23 cellular contexts compared by ENCODE assay signal in the genomic region with DNA sequence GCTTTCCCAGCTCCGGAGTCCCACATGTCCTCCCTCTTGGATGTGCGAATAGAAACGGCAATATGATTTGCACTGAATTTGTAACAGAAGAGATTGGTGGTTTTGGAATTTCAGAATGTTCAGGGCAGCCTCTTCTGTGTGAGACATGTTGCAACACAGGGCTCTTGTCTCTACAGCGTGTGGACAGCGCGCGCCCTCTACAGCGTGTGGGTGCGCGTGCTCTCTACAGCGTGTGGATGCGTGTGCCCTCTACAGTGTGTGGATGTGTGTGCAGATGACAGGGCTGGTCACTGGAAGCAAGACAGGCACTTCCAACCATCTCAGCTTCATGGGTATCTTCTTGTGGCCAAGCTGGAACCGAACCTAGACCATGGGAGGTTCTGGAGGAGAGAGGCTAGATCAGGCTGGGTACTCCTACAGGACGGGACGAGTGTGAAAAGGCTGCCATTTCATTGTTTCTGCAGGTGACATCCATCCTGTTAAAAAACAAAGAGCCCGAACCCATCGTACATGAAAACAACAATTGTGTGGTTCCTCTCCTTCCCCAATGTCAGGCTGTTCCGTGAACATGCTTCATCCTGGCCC.
DNase-seq lines count a peak whose midpoint lies in the region; ATAC-seq and TF ChIP-seq lines count a peak whose summit lies in the region.
"Had no signal": no experiment of that assay in that cellular context is flagged by ENCODE, and none has a peak within 500 bp of the region (broad histone marks: within the 10 kb centered on the region; RNA-seq: fewer than 3 reads in every experiment).

No MANE protein-coding gene starts in this region.

- intact Hi-C loops in Right ventricle myocardium inferior (cut with DNase I) = no loop called here

- no peak overlapping the region for H3K4me3 Mint-ChIP-seq in nephron progenitor cell
- H3K4me3 Mint-ChIP-seq: GM23338, nephron had no signal

- peaks cover 25% of the 10 kb centered on the region for H3K27me3 Mint-ChIP-seq in nephron progenitor cell (ENCODE audit: low read depth, poor library complexity)

- H3K9me3 Mint-ChIP-seq in nephron progenitor cell = peaks cover 12% of the 10 kb centered on the region

- TF ChIP-seq CTCF in AG09309 (IDR thresholded peaks at IDR 0.05; ENCODE audit: control insufficient read depth, insufficient read depth, low read depth, low read length, missing control alignments) (peak; percentile 5), nephron progenitor cell (IDR thresholded peaks at IDR 0.05) (no peak)

- DNase-seq in AG09309 (ENCODE audit: low read depth) (no peak), DMS153 treated with DMSO at 0.1 percent for 48 hours (lab: John Stamatoyannopoulos, UW; ENCODE audit: unreplicated experiment) (peak; percentile 33), SHP77 treated with DMSO at 0.1 percent for 48 hours (lab: John Stamatoyannopoulos, UW) (peak; percentile 26), nephron progenitor cell (no peak), Right ventricle myocardium inferior (ENCODE audit: missing footprints) (no peak), cerebellum (ENCODE audit: low spot score) (no peak), AML-193 (lab: John Stamatoyannopoulos, UW) (no peak), 8988T (no peak)
- DNase-seq: activated CD4-positive, alpha-beta T cell treated with anti-CD3 and anti-CD28 coated beads for 48 hours; activated effector memory CD4-positive, alpha-beta T cell treated with Interleukin-2 at 50 U/mL for 16 hours; brain microvascular endothelial cell; GF-D8; midbrain; NCI-H1105; NCI-H2081 treated with DMSO at 0.1 percent for 48 hours; NCI-H510A; stimulated activated CD4-positive, alpha-beta T cell treated with anti-CD3 and anti-CD28 coated beads, Interleukin-2, amount 100 ng/mL, for 48 hours; stimulated activated naive CD4-positive, alpha-beta T cell treated with Interleukin-2 at 50 U/mL for 16 hours; thyroid gland had no signal

- H3K4me1 Mint-ChIP-seq in nephron progenitor cell = peaks cover 5% of the 10 kb centered on the region
- H3K4me1 Mint-ChIP-seq: GM23338, nephron had no signal

- H3K27ac Mint-ChIP-seq in nephron progenitor cell = peak overlapping the region; percentile 57
- H3K27ac Mint-ChIP-seq: GM23338, nephron had no signal

- no peak overlapping the region for H3K4me3 ChIP-seq in AG09309 (ENCODE audit: control insufficient read depth, low read depth, low read length)
- H3K4me3 ChIP-seq: coronary artery, GM23338, heart left ventricle, thyroid gland had no signal

- ATAC-seq in Right ventricle myocardium inferior = no peak
- ATAC-seq: GM23338, heart left ventricle had no signal

- H3K36me3 Mint-ChIP-seq in nephron progenitor cell (ENCODE audit: low read depth) = no peaks in the 10 kb centered on the region

Comparison
In these comparisons a context has a peak if more than half of its experiments do, and no peak if none do; other contexts are left out.
1. DNase-seq: peak in DMS153 treated with DMSO at 0.1 percent for 48 hours (single experiment) and SHP77 treated with DMSO at 0.1 percent for 48 hours (single experiment); none in AG09309 (single experiment), nephron progenitor cell (single experiment), Right ventricle myocardium inferior (single experiment), cerebellum (single experiment), AML-193 (0 of 2) and 8988T (single experiment).